In the genomic region with DNA sequence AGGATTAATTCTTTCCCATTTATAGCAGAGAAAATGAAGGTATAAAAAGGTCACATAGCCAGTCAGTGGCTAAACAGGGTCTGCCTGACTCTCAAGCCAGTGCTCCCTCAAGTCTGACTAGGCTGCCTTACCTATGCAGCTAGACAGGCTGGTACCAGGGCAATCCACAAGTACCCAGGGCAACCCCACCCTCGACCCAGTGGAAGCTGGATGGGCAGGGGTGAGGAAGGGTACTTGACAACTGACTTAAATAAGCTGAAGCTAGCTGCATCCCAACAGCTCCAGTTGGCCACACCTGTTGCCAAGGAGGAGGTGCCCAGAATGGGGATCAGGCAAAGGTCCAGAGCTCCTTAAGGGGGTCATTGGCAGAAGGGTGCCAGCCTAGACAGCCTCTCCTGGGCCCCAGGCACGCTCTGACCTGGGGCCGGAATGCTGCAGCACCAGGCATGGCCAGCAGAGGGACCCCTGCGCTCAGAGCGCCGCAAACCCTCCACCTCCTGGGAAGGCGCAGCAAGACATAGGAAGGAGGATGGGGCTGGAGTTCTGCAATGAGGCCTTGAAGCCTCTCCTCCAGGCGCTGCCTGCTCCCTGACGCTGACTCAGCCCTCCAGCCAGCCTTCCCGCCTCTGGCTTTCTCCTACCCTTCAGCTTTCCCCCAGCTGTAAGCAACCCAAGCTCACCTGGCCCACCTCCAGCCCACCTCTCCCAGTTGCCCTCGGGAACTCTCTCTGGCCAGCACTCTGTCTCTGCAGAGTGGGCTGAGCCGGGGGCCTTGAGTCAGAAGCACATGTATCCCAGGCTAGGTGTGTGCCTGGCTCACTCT, we compare ENCODE assay signal across 9 cellular contexts. TPM values are rescaled to one million over a fixed set of nuclear protein-coding genes. Genes with fewer than 3 reads are reported as not detected.
A peak's percentile ranks its signal among the peaks of the same experiment; 100 is the strongest.
DNase-seq lines count a peak whose midpoint lies in the region; ATAC-seq and TF ChIP-seq lines count a peak whose summit lies in the region.
"Had no signal": no experiment of that assay in that cellular context is flagged by ENCODE, and none has a peak within 500 bp of the region (broad histone marks: within the 10 kb centered on the region; RNA-seq: fewer than 3 reads in every experiment).

No MANE protein-coding gene starts in this region.

- peak; percentile 98 for TF ChIP-seq CTCF in Calu3 (IDR thresholded peaks at IDR 0.05; ENCODE audit: unreplicated experiment)
- TF ChIP-seq CTCF in OCI-LY7 (conservative IDR thresholded peaks at IDR 0.05; ENCODE audit: low read length): peak; percentile 87
- peak; percentile 84 to 97 (median 92) for TF ChIP-seq CTCF in esophagus squamous epithelium (IDR thresholded peaks at IDR 0.05)

- H2AFZ ChIP-seq in OCI-LY7 (ENCODE audit: low read length): no peak overlapping the region

- H3K9me3 ChIP-seq in OCI-LY7 (ENCODE audit: low read length) (no peaks in the 10 kb centered on the region), esophagus squamous epithelium (no peaks in the 10 kb centered on the region)

- 15 to 17% methylated on average over 2 to 6 of the region's 12 CpGs for WGBS in esophagus squamous epithelium, 2 donors

- no peak for TF ChIP-seq POLR2A in esophagus squamous epithelium (IDR thresholded peaks at IDR 0.05)

- no peaks in the 10 kb centered on the region for H3K36me3 Mint-ChIP-seq in Calu3 (ENCODE audit: insufficient read depth, unreplicated experiment)
- no peaks in the 10 kb centered on the region for H3K36me3 Mint-ChIP-seq in activated T-cell treated with anti-CD3 and anti-CD28 coated beads, Interleukin-2, amount 50 U/mL, for 4 hours (ENCODE audit: insufficient read depth)
- peaks cover 0 to 5% (median 0%) of the 10 kb centered on the region in 3 donors for H3K36me3 Mint-ChIP-seq in naive thymus-derived CD8-positive, alpha-beta T cell
- H3K36me3 Mint-ChIP-seq in stimulated activated memory B cell treated with anti-CD40 and anti-IgM and Interleukin-4, amounts not matched to agents 10 μg/mL and 1 μg/mL and 100 μg/mL, for 72 hours: no peaks in the 10 kb centered on the region

- CTCF ChIA-PET in Calu3 (lab: Charles Lee) (interaction anchor here (0.6 to 1.7 kb wide), 11 partner anchors 12 to 290 kb away, joined by 3 to 7 read pairs (median 3); no protein-coding TSS in a partner anchor), OCI-LY7 (lab: Charles Lee; ENCODE audit: unreplicated experiment) (interaction anchor here (0.5 kb wide), 1 partner anchor 40 kb away, joined by 3 read pairs; no protein-coding TSS in a partner anchor)

- peaks cover 8% of the 10 kb centered on the region for H3K4me1 Mint-ChIP-seq in Calu3 (ENCODE audit: low read depth, unreplicated experiment)
- H3K4me1 Mint-ChIP-seq in activated T-cell treated with anti-CD3 and anti-CD28 coated beads, Interleukin-2, amount 50 U/mL, for 4 hours (ENCODE audit: low read depth): no peaks in the 10 kb centered on the region
- H3K4me1 Mint-ChIP-seq in naive thymus-derived CD8-positive, alpha-beta T cell: peaks cover 0 to 7% (median 0%) of the 10 kb centered on the region in 4 donors
- H3K4me1 Mint-ChIP-seq in stimulated activated memory B cell treated with anti-CD40 and anti-IgM and Interleukin-4, amounts not matched to agents 10 μg/mL and 1 μg/mL and 100 μg/mL, for 72 hours: peaks cover 6% of the 10 kb centered on the region

- DNase-seq in Calu3: peak; percentile 93
- DNase-seq in OCI-LY7 (ENCODE audit: low spot score): peak; percentile 54
- peak; percentile 61 for DNase-seq in activated T-cell treated with anti-CD3 and anti-CD28 coated beads, Interleukin-2, amount 50 U/mL, for 4 hours
- no peak for DNase-seq in esophagus squamous epithelium (lab: John Stamatoyannopoulos, UW)
- DNase-seq in naive thymus-derived CD8-positive, alpha-beta T cell: peak; percentile 30 to 73 (median 60)

- no peaks in the 10 kb centered on the region for H3K27me3 ChIP-seq in esophagus squamous epithelium

- H3K4me3 ChIP-seq in OCI-LY7 (ENCODE audit: low read depth, low read length, poor library complexity, severe bottlenecking): no peak overlapping the region
- no peak overlapping the region for H3K4me3 ChIP-seq in esophagus squamous epithelium

- H3K4me2 ChIP-seq in OCI-LY7 (ENCODE audit: low read length): no peak overlapping the region

- ATAC-seq in HG03354 (IDR thresholded peaks at IDR 0.05; ENCODE audit: poor library complexity, severe bottlenecking, unreplicated experiment) (peak; percentile 64), GM21526 (IDR thresholded peaks at IDR 0.05; ENCODE audit: low FRiP score, unreplicated experiment) (no peak)
- ATAC-seq in activated T-cell treated with anti-CD3 and anti-CD28 coated beads, Interleukin-2, amount 50 U/mL, for 4 hours: peak; percentile 88 to 92
- ATAC-seq in naive thymus-derived CD8-positive, alpha-beta T cell: peak; percentile 86 to 94
- ATAC-seq in stimulated activated memory B cell treated with anti-CD40 and anti-IgM and Interleukin-4, amounts not matched to agents 10 μg/mL and 1 μg/mL and 100 μg/mL, for 72 hours: peak; percentile 74

- no peaks in the 10 kb centered on the region for H3K79me2 ChIP-seq in OCI-LY7 (ENCODE audit: insufficient read depth, low read depth, low read length)

- H3K27ac ChIP-seq in OCI-LY7 (ENCODE audit: low read depth, low read length, poor library complexity, severe bottlenecking) (no peak overlapping the region), esophagus squamous epithelium (no peak overlapping the region)

- H3K9me2 ChIP-seq in OCI-LY7 (ENCODE audit: insufficient read depth, low read length): no peaks in the 10 kb centered on the region

- H3K27ac Mint-ChIP-seq in Calu3 (ENCODE audit: unreplicated experiment): no peak overlapping the region
- no peak overlapping the region for H3K27ac Mint-ChIP-seq in naive thymus-derived CD8-positive, alpha-beta T cell
- H3K27ac Mint-ChIP-seq in stimulated activated memory B cell treated with anti-CD40 and anti-IgM and Interleukin-4, amounts not matched to agents 10 μg/mL and 1 μg/mL and 100 μg/mL, for 72 hours: no peak overlapping the region

- no peaks in the 10 kb centered on the region for H3K4me1 ChIP-seq in OCI-LY7 (ENCODE audit: insufficient read depth, low read length, poor library complexity, severe bottlenecking)
- H3K4me1 ChIP-seq in esophagus squamous epithelium: peaks cover 0 to 8% (median 0%) of the 10 kb centered on the region in 3 donors

- intact Hi-C loops in Calu3 (cut with micrococcal nuclease; ENCODE audit: unreplicated experiment): loop anchor here (10.0 kb wide), 1 partner anchor 116 kb away; no protein-coding TSS in a partner anchor
- intact Hi-C loops in OCI-LY7 (cut with micrococcal nuclease; ENCODE audit: unreplicated experiment): no loop called here
- intact Hi-C loops in esophagus squamous epithelium (cut with DNase I): no loop called here

- H3K36me3 ChIP-seq in OCI-LY7 (ENCODE audit: insufficient read depth, low read length) (no peaks in the 10 kb centered on the region), esophagus squamous epithelium (peaks cover 0 to 6% (median 0%) of the 10 kb centered on the region in 3 donors)

- no peak overlapping the region for H3K4me3 Mint-ChIP-seq in Calu3 (ENCODE audit: low read depth, unreplicated experiment)
- no peak overlapping the region for H3K4me3 Mint-ChIP-seq in activated T-cell treated with anti-CD3 and anti-CD28 coated beads, Interleukin-2, amount 50 U/mL, for 4 hours
- no peak overlapping the region for H3K4me3 Mint-ChIP-seq in naive thymus-derived CD8-positive, alpha-beta T cell
- no peak overlapping the region for H3K4me3 Mint-ChIP-seq in stimulated activated memory B cell treated with anti-CD40 and anti-IgM and Interleukin-4, amounts not matched to agents 10 μg/mL and 1 μg/mL and 100 μg/mL, for 72 hours

- H3K9me3 Mint-ChIP-seq in Calu3 (ENCODE audit: low read depth, unreplicated experiment): no peaks in the 10 kb centered on the region
- H3K9me3 Mint-ChIP-seq in activated T-cell treated with anti-CD3 and anti-CD28 coated beads, Interleukin-2, amount 50 U/mL, for 4 hours: no peaks in the 10 kb centered on the region
- H3K9me3 Mint-ChIP-seq in naive thymus-derived CD8-positive, alpha-beta T cell: no peaks in the 10 kb centered on the region
- no peaks in the 10 kb centered on the region for H3K9me3 Mint-ChIP-seq in stimulated activated memory B cell treated with anti-CD40 and anti-IgM and Interleukin-4, amounts not matched to agents 10 μg/mL and 1 μg/mL and 100 μg/mL, for 72 hours

- BruUV-seq in Calu3 (replicated peaks; lab: Mats Ljungman, UMichigan): no TSS peak
- BruUV-seq in OCI-LY7 (replicated peaks; lab: Mats Ljungman, UMichigan): no TSS peak

- H3K27me3 Mint-ChIP-seq in Calu3 (ENCODE audit: unreplicated experiment): peaks cover 43% of the 10 kb centered on the region
- H3K27me3 Mint-ChIP-seq in activated T-cell treated with anti-CD3 and anti-CD28 coated beads, Interleukin-2, amount 50 U/mL, for 4 hours (ENCODE audit: low read depth): peaks cover 11% of the 10 kb centered on the region
- H3K27me3 Mint-ChIP-seq in naive thymus-derived CD8-positive, alpha-beta T cell: peaks cover 0 to 2% (median 0%) of the 10 kb centered on the region in 5 donors
- H3K27me3 Mint-ChIP-seq in stimulated activated memory B cell treated with anti-CD40 and anti-IgM and Interleukin-4, amounts not matched to agents 10 μg/mL and 1 μg/mL and 100 μg/mL, for 72 hours: peaks cover 53% of the 10 kb centered on the region

- POLR2A ChIA-PET in OCI-LY7 (lab: Charles Lee): interaction anchor here (0.6 kb wide), 1 partner anchor 244 kb away, joined by 3 read pairs; no protein-coding TSS in a partner anchor
- POLR2A ChIA-PET in naive thymus-derived CD8-positive, alpha-beta T cell (lab: Charles Lee): interaction anchor here (0.6 kb wide), 1 partner anchor 1224 kb away, joined by 4 read pairs; no protein-coding TSS in a partner anchor

- no peaks in the 10 kb centered on the region for H4K20me1 ChIP-seq in OCI-LY7 (ENCODE audit: insufficient read depth, low read length)

RNA-seq across cellular contexts. Expression of gene MPP2, which starts 28.9 kb away (rescaled TPM):
- 5.5 and 6.7 TPM in 2 replicates for total RNA-seq in Calu3 (2022)
- 0.16 and 0.39 TPM in 2 replicates for total RNA-seq in OCI-LY7 (2014; rRNA removed; shearing (Covaris generic))
- 0.63 and 0.67 TPM in 2 replicates for total RNA-seq in OCI-LY7 (2022)
- under 1 TPM; 0.21 to 0.91 (median 0.54) TPM for total RNA-seq in activated T-cell treated with anti-CD3 and anti-CD28 coated beads, Interleukin-2, amount 50 U/mL, for 4 hours
- total RNA-seq in esophagus squamous epithelium: 1 to 10 TPM in 1 of 4 donors, under 1 TPM in 3; 0.18 to 3.6 (median 0.54) TPM
- 1 to 10 TPM; 2.4 to 5.2 TPM for total RNA-seq in naive thymus-derived CD8-positive, alpha-beta T cell
- 1 to 10 TPM; 1.1 to 4.0 (median 3.1) TPM for polyA plus RNA-seq in naive thymus-derived CD8-positive, alpha-beta T cell

RNA-seq across cellular contexts. Expression of gene CD300LG, which starts 31.5 kb away (rescaled TPM):
- not detected in 2 replicates for total RNA-seq in Calu3 (2022)
- total RNA-seq in OCI-LY7 (2014; rRNA removed; shearing (Covaris generic)): not detected in 2 replicates
- not detected in 2 replicates for total RNA-seq in OCI-LY7 (2022)
- total RNA-seq in activated T-cell treated with anti-CD3 and anti-CD28 coated beads, Interleukin-2, amount 50 U/mL, for 4 hours: not detected
- total RNA-seq in esophagus squamous epithelium: 1 to 10 TPM in 2 of 4 donors, under 1 TPM in 2; 0.30 to 2.3 (median 0.94) TPM
- total RNA-seq in naive thymus-derived CD8-positive, alpha-beta T cell: not detected
- not detected for polyA plus RNA-seq in naive thymus-derived CD8-positive, alpha-beta T cell
- total RNA-seq: activated CD8-positive, alpha-beta memory T cell treated with anti-CD3 and anti-CD28 coated beads for 36 hours had no signal

RNA-seq across cellular contexts. Expression of gene MPP3, which starts 45.5 kb away (rescaled TPM):
- total RNA-seq in Calu3 (2022): 19.9 and 21.9 TPM in 2 replicates
- not detected in 2 replicates for total RNA-seq in OCI-LY7 (2014; rRNA removed; shearing (Covaris generic))
- total RNA-seq in OCI-LY7 (2022): not detected in 2 replicates
- total RNA-seq in activated T-cell treated with anti-CD3 and anti-CD28 coated beads, Interleukin-2, amount 50 U/mL, for 4 hours: under 1 TPM; 0.24 to 0.94 (median 0.87) TPM
- total RNA-seq in esophagus squamous epithelium: 10 to 100 TPM in 1 of 4 donors, 1 to 10 TPM in 3; 5.9 to 15.8 (median 9.0) TPM
- total RNA-seq in naive thymus-derived CD8-positive, alpha-beta T cell: under 1 TPM in 1 of 2 experiments, not detected in 1; 0.16 TPM
- polyA plus RNA-seq in naive thymus-derived CD8-positive, alpha-beta T cell: not detected
